Comparison of ENCODE assay signal across 5 cellular contexts in the genomic region with DNA sequence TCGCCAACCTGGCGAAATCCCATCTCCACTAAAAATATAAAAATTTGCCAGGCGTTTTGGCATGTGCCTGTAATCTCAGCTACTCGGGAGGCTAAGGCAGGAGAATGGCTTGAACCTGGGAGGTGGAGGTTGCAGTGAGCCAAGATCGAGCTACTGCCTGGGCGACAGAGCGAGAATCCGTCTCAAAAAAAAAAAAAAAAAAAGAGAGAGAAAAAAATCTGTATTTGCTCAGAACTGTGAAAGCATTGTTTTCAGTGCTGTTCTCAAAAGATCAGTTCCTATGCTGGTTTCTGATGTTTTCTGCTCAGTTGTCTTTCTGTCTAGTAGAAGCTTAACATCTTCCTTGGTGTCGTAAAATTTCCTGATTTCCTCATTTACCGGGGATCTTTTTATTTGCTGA. TPM values are rescaled to one million over a fixed set of nuclear protein-coding genes. Genes with fewer than 3 reads are reported as not detected.
DNase-seq lines count a peak whose midpoint lies in the region; ATAC-seq, FAIRE-seq and TF ChIP-seq lines count a peak whose summit lies in the region.

No MANE protein-coding gene starts in this region.

- peaks cover 19% of the 10 kb centered on the region for H3K9me1 ChIP-seq in K562 (ENCODE audit: control insufficient read depth, insufficient read depth, low read length)

- H3K27me3 ChIP-seq in K562 (ENCODE audit: control insufficient read depth in 2 of 2, insufficient read depth in 2 of 2, low read length in 2 of 2) (no peaks in the 10 kb centered on the region), sigmoid colon (no peaks in the 10 kb centered on the region)

- TF ChIP-seq POLR2A in K562 (conservative IDR thresholded peaks at IDR 0.05): no peak
- no peak for TF ChIP-seq POLR2A in sigmoid colon (IDR thresholded peaks at IDR 0.05)

- POLR2A ChIA-PET in K562 (lab: Yijun Ruan, JAX): interaction anchor here (1.0 to 4.8 kb wide), 9 partner anchors 10 to 142 kb away, joined by 3 to 86 read pairs (median 5); partner anchors contain the start of genes AMH, JSRP1 and PEAK3

- peaks cover 95% of the 10 kb centered on the region for H3K79me2 ChIP-seq in K562 (ENCODE audit: control insufficient read depth, insufficient read depth, low read length)

- TF ChIP-seq EP300 in K562 (IDR thresholded peaks at IDR 0.05; ENCODE audit: low read length) (no peak), sigmoid colon (IDR thresholded peaks at IDR 0.05) (no peak)

- H3K36me3 ChIP-seq in K562 (ENCODE audit: control insufficient read depth, insufficient read depth, low read length) (peaks cover 58% of the 10 kb centered on the region; the same call in 2 of the 3 replicates), sigmoid colon (peaks cover 6 to 13% (median 10%) of the 10 kb centered on the region in 4 donors)

- peak overlapping the region; percentile 36 for H3K4me3 ChIP-seq in Jurkat, Clone E6-1 (ENCODE audit: low read length)
- H3K4me3 ChIP-seq in K562 (peak overlapping the region; percentile 97), sigmoid colon (peak overlapping the region in 1 of 4 donors; percentile 46)

- peak overlapping the region; percentile 94 for H3K4me2 ChIP-seq in K562 (ENCODE audit: insufficient read depth, low read length)

- H3K9ac ChIP-seq in K562 (ENCODE audit: insufficient read depth in 1 of 2, low read depth in 2 of 2, low read length in 2 of 2): peak overlapping the region; percentile 83 to 90

- TF ChIP-seq CTCF in K562 (IDR thresholded peaks at IDR 0.05 in 2 of 3, conservative IDR thresholded peaks at IDR 0.05 in 1 of 3; ENCODE audit: insufficient read depth in 2 of 3, low read depth in 1 of 3, low read length in 3 of 3): no peak
- no peak for TF ChIP-seq CTCF in sigmoid colon (IDR thresholded peaks at IDR 0.05)

- no TSS peak for BruUV-seq in K562 (replicated peaks; lab: Mats Ljungman, UMichigan)

- H3K9me3 ChIP-seq in K562 (replicated peaks; ENCODE audit: control insufficient read depth, insufficient read depth, low read depth, low read length): no peaks in the 10 kb centered on the region
- no peaks in the 10 kb centered on the region for H3K9me3 ChIP-seq in sigmoid colon

- in situ Hi-C loops in K562 (cut with MboI): loop anchor here (5.0 to 10.0 kb wide), 3 partner anchors 33 to 158 kb away; no protein-coding TSS in a partner anchor

- DNase-seq in Jurkat, Clone E6-1 (ENCODE audit: low read depth, low spot score): no peak
- DNase-seq in K562 (ENCODE audit: extremely low read depth in 1 of 4, low spot score in 3 of 4) (no peak), sigmoid colon (no peak), HT-29 (ENCODE audit: low spot score) (no peak)

- CTCF ChIA-PET in K562 (lab: Yijun Ruan, JAX; ENCODE audit: low intra/inter-chr PET ratio): no interaction called here

- H2AFZ ChIP-seq in K562 (ENCODE audit: low read depth, low read length): no peak overlapping the region

- ATAC-seq in K562 (no peak), HG03045 (IDR thresholded peaks at IDR 0.05; ENCODE audit: unreplicated experiment) (no peak)

- no peak for FAIRE-seq in K562 (lab: Jason Lieb, UNC)

- H4K20me1 ChIP-seq in K562 (replicated peaks; ENCODE audit: control insufficient read depth, insufficient read depth, low read length): peaks cover 63% of the 10 kb centered on the region

- intact Hi-C loops in K562 (cut with micrococcal nuclease): no loop called here
- intact Hi-C loops in sigmoid colon (cut with DNase I): no loop called here

- no peak for TF ChIP-seq RAD21 in K562 (CRISPR knock-in tag; conservative IDR thresholded peaks at IDR 0.05 in 1 of 2, IDR thresholded peaks at IDR 0.05 in 1 of 2)

- H3K27ac ChIP-seq in K562 (ENCODE audit: extremely low read depth, low read depth, low read length) (peak overlapping the region; percentile 66; the same call in 2 of the 3 replicates), sigmoid colon (peak overlapping the region in 3 of 4 donors; percentile 53 to 65 (median 57))

- H3K4me1 ChIP-seq in K562 (replicated peaks in 1 of 2; ENCODE audit: control insufficient read depth in 2 of 2, insufficient read depth in 2 of 2, low read length in 2 of 2) (peaks cover 28 to 63% of the 10 kb centered on the region in 2 experiments), sigmoid colon (peaks cover 0 to 84% (median 74%) of the 10 kb centered on the region in 4 donors)

- WGBS in K562 (ENCODE audit: insufficient coverage, low coverage, missing lambda C conversion rate): 2% methylated on average over 9 of the region's 10 CpGs
- WGBS in sigmoid colon, 2 donors: 57 to 61% methylated on average over 10 of the region's 10 CpGs

RNA-seq across cellular contexts. Expression of gene SF3A2, which starts 2.5 kb away (rescaled TPM):
- polyA plus RNA-seq in Jurkat, Clone E6-1 (2012; ENCODE audit: insufficient read depth, insufficient read length): 178 TPM
- 112 and 366 TPM in 2 replicates for total RNA-seq in K562 (2011; cell fraction: chromatin; rRNA removed; ENCODE audit: low replicate concordance)
- total RNA-seq in K562 (2011; cell fraction: nucleolus; rRNA removed): 303 and 373 TPM in 2 replicates
- total RNA-seq in K562 (2011; cell fraction: nucleoplasm; rRNA removed): 182 TPM in 2 replicates
- total RNA-seq in K562 (2014; rRNA removed) (50.3 and 111 TPM in 2 replicates), K562 (2014; rRNA removed; fragmentation: Illumina TruSeq; extraction: Trizol) (4.5 and 5.8 TPM in 2 replicates), K562 (2015; rRNA removed; fragmentation: Illumina TruSeq; extraction: Trizol) (22.8 and 30.6 TPM in 2 replicates), K562 (2021) (181 and 194 TPM in 2 replicates), sigmoid colon (10 to 100 TPM; 17.5 to 59.8 (median 24.4) TPM)
- polyA plus RNA-seq in K562 (2011; rRNA removed) (7.9 and 21.0 TPM in 2 replicates), K562 (2014; fragmentation: Illumina TruSeq; extraction: Trizol) (44.6 and 119 TPM in 2 replicates), K562 (2014; fragmentation: Nextera tagmentation; extraction: Ambion mirVana) (under 1 TPM; 0.17 to 0.35 TPM), K562 (2014; rRNA removed) (45.9 and 46.7 TPM in 2 replicates), sigmoid colon (10 to 100 TPM; 16.9 to 61.3 (median 26.4) TPM)
- polyA plus RNA-seq in K562 (2011; cell fraction: cytosol; rRNA removed): 11.3 and 12.6 TPM in 2 replicates
- 164 and 237 TPM in 2 replicates for polyA plus RNA-seq in K562 (2011; cell fraction: nucleus; rRNA removed)
- 142 and 173 TPM in 2 replicates for polyA plus RNA-seq in K562 (2012)
- 8.5 and 10.2 TPM in 2 replicates for polyA minus RNA-seq in K562 (2011; rRNA and poly(A)+ RNA removed)
- polyA minus RNA-seq in K562 (2011; cell fraction: cytosol; rRNA and poly(A)+ RNA removed): 49.6 and 76.1 TPM in 2 replicates
- 127 and 137 TPM in 2 replicates for polyA minus RNA-seq in K562 (2011; cell fraction: nucleus; rRNA and poly(A)+ RNA removed)
- total RNA-seq in HT-29 (2014; rRNA removed; shearing (Covaris generic)): 80.5 and 102 TPM in 2 replicates

RNA-seq across cellular contexts. Expression of gene PLEKHJ1, which starts 3.0 kb away (rescaled TPM):
- polyA plus RNA-seq in Jurkat, Clone E6-1 (2012; ENCODE audit: insufficient read depth, insufficient read length): 91.2 TPM
- total RNA-seq in K562 (2011; cell fraction: chromatin; rRNA removed; ENCODE audit: low replicate concordance): 32.2 and 114 TPM in 2 replicates
- total RNA-seq in K562 (2011; cell fraction: nucleolus; rRNA removed): 171 and 174 TPM in 2 replicates
- 85.7 and 89.1 TPM in 2 replicates for total RNA-seq in K562 (2011; cell fraction: nucleoplasm; rRNA removed)
- total RNA-seq in K562 (2014; rRNA removed) (176 and 229 TPM in 2 replicates), K562 (2014; rRNA removed; fragmentation: Illumina TruSeq; extraction: Trizol) (55.6 and 55.7 TPM in 2 replicates), K562 (2015; rRNA removed; fragmentation: Illumina TruSeq; extraction: Trizol) (63.9 and 65.6 TPM in 2 replicates), K562 (2021) (127 and 140 TPM in 2 replicates), sigmoid colon (10 to 100 TPM; 40.7 to 57.3 (median 42.8) TPM)
- polyA plus RNA-seq in K562 (2011; rRNA removed) (65.9 and 80.2 TPM in 2 replicates), K562 (2014; fragmentation: Illumina TruSeq; extraction: Trizol) (45.9 and 72.0 TPM in 2 replicates), K562 (2014; fragmentation: Nextera tagmentation; extraction: Ambion mirVana) (1 to 10 TPM; 1.5 to 6.8 TPM), K562 (2014; rRNA removed) (188 and 193 TPM in 2 replicates), sigmoid colon (100 to 1,000 TPM; 228 to 255 (median 247) TPM)
- polyA plus RNA-seq in K562 (2011; cell fraction: cytosol; rRNA removed): 131 and 202 TPM in 2 replicates
- polyA plus RNA-seq in K562 (2011; cell fraction: nucleus; rRNA removed): 161 and 204 TPM in 2 replicates
- polyA plus RNA-seq in K562 (2012): 127 and 153 TPM in 2 replicates
- 12.0 and 14.7 TPM in 2 replicates for polyA minus RNA-seq in K562 (2011; rRNA and poly(A)+ RNA removed)
- 24.0 and 24.1 TPM in 2 replicates for polyA minus RNA-seq in K562 (2011; cell fraction: cytosol; rRNA and poly(A)+ RNA removed)
- polyA minus RNA-seq in K562 (2011; cell fraction: nucleus; rRNA and poly(A)+ RNA removed): 31.9 and 32.4 TPM in 2 replicates
- 295 and 307 TPM in 2 replicates for total RNA-seq in HT-29 (2014; rRNA removed; shearing (Covaris generic))

RNA-seq across cellular contexts. Expression of gene AMH, which starts 9.9 kb away (rescaled TPM):
- polyA plus RNA-seq in Jurkat, Clone E6-1 (2012; ENCODE audit: insufficient read depth, insufficient read length): 17.0 TPM
- 14.5 and 62.7 TPM in 2 replicates for total RNA-seq in K562 (2011; cell fraction: chromatin; rRNA removed; ENCODE audit: low replicate concordance)
- 48.8 and 60.2 TPM in 2 replicates for total RNA-seq in K562 (2011; cell fraction: nucleolus; rRNA removed)
- total RNA-seq in K562 (2011; cell fraction: nucleoplasm; rRNA removed): 25.7 and 35.6 TPM in 2 replicates
- 9.4 and 10.7 TPM in 2 replicates for total RNA-seq in K562 (2014; rRNA removed)
- 0.13 and 0.29 TPM in 2 replicates for total RNA-seq in K562 (2014; rRNA removed; fragmentation: Illumina TruSeq; extraction: Trizol)
- total RNA-seq in K562 (2015; rRNA removed; fragmentation: Illumina TruSeq; extraction: Trizol): 2.6 and 3.5 TPM in 2 replicates
- 22.2 and 27.4 TPM in 2 replicates for total RNA-seq in K562 (2021)
- 1.7 and 3.6 TPM in 2 replicates for polyA plus RNA-seq in K562 (2011; rRNA removed)
- polyA plus RNA-seq in K562 (2011; cell fraction: cytosol; rRNA removed): 2.2 and 9.1 TPM in 2 replicates
- polyA plus RNA-seq in K562 (2011; cell fraction: nucleus; rRNA removed): 52.0 and 130 TPM in 2 replicates
- polyA plus RNA-seq in K562 (2012): 14.9 and 33.7 TPM in 2 replicates
- 1.5 and 4.0 TPM in 2 replicates for polyA plus RNA-seq in K562 (2014; fragmentation: Illumina TruSeq; extraction: Trizol)
- polyA plus RNA-seq in K562 (2014; fragmentation: Nextera tagmentation; extraction: Ambion mirVana): not detected
- polyA plus RNA-seq in K562 (2014; rRNA removed): 19.2 and 23.6 TPM in 2 replicates
- polyA minus RNA-seq in K562 (2011; rRNA and poly(A)+ RNA removed): 0.09 and 0.18 TPM in 2 replicates
- 2.0 and 3.7 TPM in 2 replicates for polyA minus RNA-seq in K562 (2011; cell fraction: cytosol; rRNA and poly(A)+ RNA removed)
- polyA minus RNA-seq in K562 (2011; cell fraction: nucleus; rRNA and poly(A)+ RNA removed): 5.4 and 8.2 TPM in 2 replicates
- total RNA-seq in sigmoid colon: 1 to 10 TPM in 2 of 4 donors, under 1 TPM in 1, not detected in 1; 0.99 to 1.9 (median 1.8) TPM
- polyA plus RNA-seq in sigmoid colon: 1 to 10 TPM in 1 of 3 donors, under 1 TPM in 1, not detected in 1; 0.69 to 3.3 TPM
- total RNA-seq in HT-29 (2014; rRNA removed; shearing (Covaris generic)): 17.3 and 19.9 TPM in 2 replicates

RNA-seq across cellular contexts. Expression of gene JSRP1, which starts 17.0 kb away (rescaled TPM):
- not detected for polyA plus RNA-seq in Jurkat, Clone E6-1 (2012; ENCODE audit: insufficient read depth, insufficient read length)
- 1.7 TPM in 1 of 2 replicates, not detected in the other for total RNA-seq in K562 (2011; cell fraction: chromatin; rRNA removed; ENCODE audit: low replicate concordance)
- 0.92 TPM in 1 of 2 replicates, not detected in the other for total RNA-seq in K562 (2011; cell fraction: nucleolus; rRNA removed)
- total RNA-seq in K562 (2011; cell fraction: nucleoplasm; rRNA removed): 2.7 TPM in 1 of 2 replicates, not detected in the other
- total RNA-seq in K562 (2014; rRNA removed) (0.29 TPM in 1 of 2 replicates, not detected in the other), K562 (2014; rRNA removed; fragmentation: Illumina TruSeq; extraction: Trizol) (0.40 and 0.45 TPM in 2 replicates), K562 (2015; rRNA removed; fragmentation: Illumina TruSeq; extraction: Trizol) (0.51 and 0.57 TPM in 2 replicates), K562 (2021) (0.58 and 0.78 TPM in 2 replicates), sigmoid colon (under 1 TPM in 1 of 4 donors, not detected in 3; 0.36 TPM)
- polyA plus RNA-seq in K562 (2011; rRNA removed) (not detected in 2 replicates), K562 (2014; fragmentation: Illumina TruSeq; extraction: Trizol) (not detected in 2 replicates), K562 (2014; fragmentation: Nextera tagmentation; extraction: Ambion mirVana) (under 1 TPM in 1 of 2 experiments, not detected in 1; 0.08 TPM), K562 (2014; rRNA removed) (1.2 and 2.1 TPM in 2 replicates), sigmoid colon (1 to 10 TPM in 2 of 3 donors, not detected in 1; 1.0 to 1.6 TPM)
- 0.09 TPM in 1 of 2 replicates, not detected in the other for polyA plus RNA-seq in K562 (2011; cell fraction: cytosol; rRNA removed)
- 0.58 TPM in 1 of 2 replicates, not detected in the other for polyA plus RNA-seq in K562 (2011; cell fraction: nucleus; rRNA removed)
- polyA plus RNA-seq in K562 (2012): 2.3 and 2.7 TPM in 2 replicates
- 0.63 TPM in 1 of 2 replicates, not detected in the other for polyA minus RNA-seq in K562 (2011; rRNA and poly(A)+ RNA removed)
- not detected in 2 replicates for polyA minus RNA-seq in K562 (2011; cell fraction: cytosol; rRNA and poly(A)+ RNA removed)
- 1.00 TPM in 1 of 2 replicates, not detected in the other for polyA minus RNA-seq in K562 (2011; cell fraction: nucleus; rRNA and poly(A)+ RNA removed)
- 0.34 and 0.38 TPM in 2 replicates for total RNA-seq in HT-29 (2014; rRNA removed; shearing (Covaris generic))

RNA-seq across cellular contexts. Expression of gene PEAK3, which starts 42.8 kb away (rescaled TPM):
- polyA plus RNA-seq in Jurkat, Clone E6-1 (2012; ENCODE audit: insufficient read depth, insufficient read length): not detected
- 0.49 TPM in 1 of 2 replicates, not detected in the other for total RNA-seq in K562 (2011; cell fraction: chromatin; rRNA removed; ENCODE audit: low replicate concordance)
- 0.17 TPM in 1 of 2 replicates, not detected in the other for total RNA-seq in K562 (2011; cell fraction: nucleolus; rRNA removed)
- total RNA-seq in K562 (2011; cell fraction: nucleoplasm; rRNA removed): not detected in 2 replicates
- total RNA-seq in K562 (2014; rRNA removed) (0.16 TPM in 1 of 2 replicates, not detected in the other), K562 (2014; rRNA removed; fragmentation: Illumina TruSeq; extraction: Trizol) (not detected in 2 replicates), K562 (2015; rRNA removed; fragmentation: Illumina TruSeq; extraction: Trizol) (not detected in 2 replicates), K562 (2021) (0.13 and 0.40 TPM in 2 replicates), sigmoid colon (under 1 TPM; 0.41 to 0.82 (median 0.63) TPM)
- polyA plus RNA-seq in K562 (2011; rRNA removed) (0.03 TPM in 1 of 2 replicates, not detected in the other), K562 (2014; fragmentation: Illumina TruSeq; extraction: Trizol) (0.06 TPM in 1 of 2 replicates, not detected in the other), K562 (2014; fragmentation: Nextera tagmentation; extraction: Ambion mirVana) (not detected), K562 (2014; rRNA removed) (0.07 TPM in 1 of 2 replicates, not detected in the other), sigmoid colon (under 1 TPM; under 0.01 to 0.74 (median 0.46) TPM)
- not detected in 2 replicates for polyA plus RNA-seq in K562 (2011; cell fraction: cytosol; rRNA removed)
- polyA plus RNA-seq in K562 (2011; cell fraction: nucleus; rRNA removed): 0.10 TPM in 1 of 2 replicates, not detected in the other
- polyA plus RNA-seq in K562 (2012): 0.27 and 0.66 TPM in 2 replicates
- polyA minus RNA-seq in K562 (2011; rRNA and poly(A)+ RNA removed): not detected in 2 replicates
- not detected in 2 replicates for polyA minus RNA-seq in K562 (2011; cell fraction: cytosol; rRNA and poly(A)+ RNA removed)
- 0.11 and 0.13 TPM in 2 replicates for polyA minus RNA-seq in K562 (2011; cell fraction: nucleus; rRNA and poly(A)+ RNA removed)
- total RNA-seq in HT-29 (2014; rRNA removed; shearing (Covaris generic)): not detected in 2 replicates
